ENCODE assay signal across 18 cellular contexts in genomic region chr20:24665196-24665595, GRCh38.
"Had no signal": no experiment of that assay in that cellular context is flagged by ENCODE, and none has a peak within 500 bp of the region (broad histone marks: within the 10 kb centered on the region; RNA-seq: fewer than 3 reads in every experiment).

No MANE protein-coding gene starts in this region.

- H3K9me3 ChIP-seq: esophagus muscularis mucosa, gastroesophageal sphincter, lower lobe of right lung, psoas muscle, thyroid gland had no signal

- DNase-seq: activated CD4-positive, alpha-beta T cell treated with anti-CD3 and anti-CD28 coated beads for 1 hour; activated naive CD4-positive, alpha-beta T cell treated with anti-CD3 and anti-CD28 coated beads, Interleukin-2, amount 10 ng/mL, durations not matched to agents 7 days and 5 days; activated naive CD8-positive, alpha-beta T cell treated with anti-CD3 and anti-CD28 coated beads, Interleukin-2, amount 50 U/mL, for 24 hours; brain microvascular endothelial cell; effector CD8-positive, alpha-beta T cell; hippocampal formation; left colon; lower lobe of right lung; occipital lobe; psoas muscle; stimulated activated CD4-positive, alpha-beta T cell treated with anti-CD3 and anti-CD28 coated beads, Interleukin-4, amount 100 ng/mL, for 1 hour; thyroid gland; WERI-Rb-1 had no signal

- H3K4me1 ChIP-seq: gastroesophageal sphincter, lower lobe of right lung, psoas muscle, thyroid gland had no signal

- H3K27ac ChIP-seq: brain microvascular endothelial cell, esophagus muscularis mucosa, gastroesophageal sphincter, lower lobe of right lung, psoas muscle, skin epidermis, thyroid gland, WERI-Rb-1 had no signal

- ATAC-seq: activated naive CD8-positive, alpha-beta T cell treated with anti-CD3 and anti-CD28 coated beads, Interleukin-2, amount 50 U/mL, for 24 hours; gastroesophageal sphincter; left colon; lower lobe of right lung; natural killer cell treated with Interleukin-12 subunit alpha and Interleukin-12 subunit beta and Interleukin-15 and Interleukin-18, amount 100 ng/mL, for 72 hours; psoas muscle; right cardiac atrium had no signal

- H3K36me3 ChIP-seq: brain microvascular endothelial cell, esophagus muscularis mucosa, gastroesophageal sphincter, lower lobe of right lung, thyroid gland, WERI-Rb-1 had no signal

- H3K4me3 ChIP-seq: esophagus muscularis mucosa, gastroesophageal sphincter, lower lobe of right lung, psoas muscle, skin epidermis, thyroid gland had no signal

- H3K27me3 ChIP-seq: brain microvascular endothelial cell, gastroesophageal sphincter, thyroid gland had no signal
